9 cellular contexts compared by ENCODE assay signal in the genomic region with DNA sequence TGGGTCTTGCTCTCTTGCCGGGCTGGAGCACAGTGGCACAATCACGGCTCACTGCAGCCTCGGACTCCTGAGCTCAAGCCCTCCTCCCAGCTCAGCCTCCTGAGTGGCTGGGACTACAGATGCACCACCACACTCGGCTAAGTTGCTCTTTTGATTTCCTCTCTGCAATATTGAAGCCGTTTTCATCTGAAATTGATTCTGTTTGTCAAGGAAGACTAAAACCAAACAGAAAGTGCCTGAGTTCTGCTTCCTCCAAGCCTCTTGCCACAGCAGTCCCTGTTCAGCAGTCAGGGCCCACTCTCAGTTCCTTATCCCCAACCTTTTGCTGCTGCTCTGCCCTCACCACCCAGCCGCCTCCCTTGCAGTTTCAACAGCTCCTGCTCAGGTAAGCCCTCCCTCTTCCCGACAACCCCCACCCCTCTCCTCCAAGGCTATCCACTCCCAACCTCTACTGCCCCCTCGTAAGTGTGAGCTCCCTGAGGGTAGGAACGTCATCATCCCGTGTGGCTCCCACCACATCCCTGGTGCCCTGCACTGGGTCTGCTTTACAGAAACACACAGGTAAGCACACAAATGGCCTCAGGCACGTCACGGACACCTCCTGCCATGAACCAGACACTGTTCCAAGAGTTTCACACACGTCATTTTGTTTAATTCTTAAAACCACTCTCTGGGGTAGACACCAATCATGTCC.
DNase-seq lines count a peak whose midpoint lies in the region; ATAC-seq, FAIRE-seq and TF ChIP-seq lines count a peak whose summit lies in the region.
"Had no signal": no experiment of that assay in that cellular context is flagged by ENCODE, and none has a peak within 500 bp of the region (broad histone marks: within the 10 kb centered on the region; RNA-seq: fewer than 3 reads in every experiment).

No MANE protein-coding gene starts in this region.

- H3K36me3 Mint-ChIP-seq in Calu3 (ENCODE audit: insufficient read depth, unreplicated experiment): peaks cover 5% of the 10 kb centered on the region

- SMC1A ChIA-PET in GM12878 (lab: Charles Lee; ENCODE audit: uncharacterized antibody, unreplicated experiment): interaction anchor here (0.6 to 3.6 kb wide), 19 partner anchors 11 to 151 kb away, joined by 3 to 17 read pairs (median 3); no protein-coding TSS in a partner anchor

- ATAC-seq in GM19467 (IDR thresholded peaks at IDR 0.05; ENCODE audit: unreplicated experiment) (peak; percentile 91), HG03196 (IDR thresholded peaks at IDR 0.05; ENCODE audit: unreplicated experiment) (peak; percentile 76), GM12878 (peak; percentile 97)

- in situ Hi-C loops in GM12878 (cut with MboI): no loop called here

- DNase-seq in GM10248 (ENCODE audit: extremely low spot score) (peak; percentile 63), GM12878 (ENCODE audit: low read depth, low spot score) (peak; percentile 66), breast epithelium (ENCODE audit: low spot score in 2 of 2) (no peak), Calu3 (no peak), EL (no peak), cortex of kidney (lab: John Stamatoyannopoulos, UW) (no peak)

- peak overlapping the region; percentile 36 for H3K4me2 ChIP-seq in GM12878 (ENCODE audit: control insufficient read depth, insufficient read depth)

- peaks cover 20% of the 10 kb centered on the region for H3K4me1 Mint-ChIP-seq in Calu3 (ENCODE audit: low read depth, unreplicated experiment)

- H3K36me3 ChIP-seq in GM12878 (ENCODE audit: control insufficient read depth in 2 of 2, insufficient read depth in 2 of 2, low read length in 1 of 2) (no peaks in the 10 kb centered on the region), breast epithelium (no peaks in the 10 kb centered on the region)

- peaks cover 18% of the 10 kb centered on the region for H3K4me1 ChIP-seq in GM12878 (ENCODE audit: control insufficient read depth, insufficient read depth, low read length)
- no peaks in the 10 kb centered on the region for H3K4me1 ChIP-seq in breast epithelium

- no peaks in the 10 kb centered on the region for H4K20me1 ChIP-seq in GM12878 (ENCODE audit: control insufficient read depth, insufficient read depth)

- H3K4me3 ChIP-seq in GM12878 (peak overlapping the region; percentile 46), breast epithelium (no peak overlapping the region)

- H3K27me3 ChIP-seq in GM12878 (replicated peaks in 1 of 2; ENCODE audit: control insufficient read depth in 2 of 2, insufficient read depth in 2 of 2, low read length in 1 of 2) (no peaks in the 10 kb centered on the region), breast epithelium (no peaks in the 10 kb centered on the region)

- CTCF ChIA-PET in GM10248 (lab: Yijun Ruan, JAX): interaction anchor here (0.9 to 1.9 kb wide), 4 partner anchors 10 to 165 kb away, joined by 3 to 6 read pairs (median 4); no protein-coding TSS in a partner anchor
- CTCF ChIA-PET in GM12878 (lab: Yijun Ruan, JAX): interaction anchor here (0.7 to 0.9 kb wide), 4 partner anchors 24 to 76 kb away, joined by 3 to 4 read pairs (median 3); no protein-coding TSS in a partner anchor
- CTCF ChIA-PET in Calu3 (lab: Charles Lee): no interaction called here

- H3K27ac Mint-ChIP-seq in Calu3 (ENCODE audit: unreplicated experiment): no peak overlapping the region
- H3K27ac Mint-ChIP-seq: nephron had no signal

- peak overlapping the region; percentile 55 for H2AFZ ChIP-seq in GM12878 (ENCODE audit: control insufficient read depth, low read depth, low read length)

- TF ChIP-seq RAD21 in GM12878 (IDR thresholded peaks at IDR 0.05; ENCODE audit: insufficient read depth, low read depth, low read length): no peak

- H3K4me3 Mint-ChIP-seq in Calu3 (ENCODE audit: low read depth, unreplicated experiment): no peak overlapping the region
- H3K4me3 Mint-ChIP-seq: nephron had no signal

- 25% methylated on average over 12 of the region's 13 CpGs for WGBS in GM12878 (ENCODE audit: insufficient coverage, insufficient replicate concordance, low lambda C conversion rate, missing lambda C conversion rate)

- POLR2A ChIA-PET in GM10248 (lab: Yijun Ruan, JAX) (no interaction called here), GM12878 (lab: Charles Lee) (interaction anchor here (0.5 to 1.2 kb wide), 3 partner anchors 24 to 434 kb away, joined by 3 to 6 read pairs (median 3); no protein-coding TSS in a partner anchor)

- no peaks in the 10 kb centered on the region for H3K27me3 Mint-ChIP-seq in Calu3 (ENCODE audit: unreplicated experiment)

- FAIRE-seq in GM12878 (lab: Jason Lieb, UNC): peak; percentile 77

- peak; percentile 36 to 61; a peak in 1 of 4 replicates for TF ChIP-seq EP300 in GM12878 (IDR thresholded peaks at IDR 0.05; ENCODE audit: borderline replicate concordance in 1 of 2, control insufficient read depth in 1 of 2, low read depth in 2 of 2, low read length in 2 of 2)

- H3K9ac ChIP-seq in GM12878 (ENCODE audit: control insufficient read depth, insufficient read depth, low read length): no peak overlapping the region

- no TSS peak for BruUV-seq in GM12878 (replicated peaks; lab: Mats Ljungman, UMichigan)
- no TSS peak for BruUV-seq in Calu3 (replicated peaks; lab: Mats Ljungman, UMichigan)

- RAD21 ChIA-PET in GM12878 (lab: Charles Lee; ENCODE audit: unreplicated experiment): interaction anchor here (0.7 to 1.5 kb wide), 10 partner anchors 20 to 215 kb away, joined by 3 to 4 read pairs (median 4); no protein-coding TSS in a partner anchor

- H3K9me3 ChIP-seq in GM12878 (replicated peaks; ENCODE audit: control insufficient read depth, insufficient read depth, low read length): no peaks in the 10 kb centered on the region; the same call in 2 of the 3 replicates
- H3K9me3 ChIP-seq in breast epithelium: no peaks in the 10 kb centered on the region

- intact Hi-C loops in GM12878 (cut with micrococcal nuclease; ENCODE audit: unreplicated experiment): no loop called here
- intact Hi-C loops in breast epithelium (cut with DNase I; ENCODE audit: low total_unique reads): no loop called here
- intact Hi-C loops in Calu3 (cut with micrococcal nuclease; ENCODE audit: unreplicated experiment): no loop called here

- TF ChIP-seq CTCF in GM10248 (IDR thresholded peaks at IDR 0.05; ENCODE audit: control extremely low read depth, extremely low read depth, low read depth, missing control alignments): no peak
- TF ChIP-seq CTCF in GM12878 (IDR thresholded peaks at IDR 0.05 in 2 of 3, conservative IDR thresholded peaks at IDR 0.05 in 1 of 3; ENCODE audit: control insufficient read depth in 2 of 3, extremely low read depth in 1 of 3, insufficient read depth in 1 of 3, low read depth in 3 of 3, low read length in 3 of 3): no peak
- TF ChIP-seq CTCF in breast epithelium (IDR thresholded peaks at IDR 0.05): no peak
- no peak for TF ChIP-seq CTCF in Calu3 (IDR thresholded peaks at IDR 0.05; ENCODE audit: unreplicated experiment)

- peaks cover 4% of the 10 kb centered on the region for H3K9me3 Mint-ChIP-seq in Calu3 (ENCODE audit: low read depth, unreplicated experiment)

- no peaks in the 10 kb centered on the region for H3K79me2 ChIP-seq in GM12878 (ENCODE audit: control insufficient read depth, insufficient read depth, low read length)

- H3K27ac ChIP-seq in GM12878 (ENCODE audit: control insufficient read depth, insufficient read depth): peak overlapping the region; percentile 35; the same call in 1 of the 2 replicates
- no peak overlapping the region for H3K27ac ChIP-seq in breast epithelium

- TF ChIP-seq POLR2A in GM12878 (IDR thresholded peaks at IDR 0.05; ENCODE audit: low read depth, low read length): no peak
- no peak for TF ChIP-seq POLR2A in breast epithelium (IDR thresholded peaks at IDR 0.05)

TF ChIP-seq in GM12878, 131 proteins besides CTCF, POLR2A, EP300 and RAD21 (continues in another document):
- TF ChIP-seq PAX5 (IDR thresholded peaks at IDR 0.05; ENCODE audit: borderline replicate concordance, low read depth, low read length) (0 out of 2 replicates have a peak, but pooled peaks have one; percentile 28), MAX (IDR thresholded peaks at IDR 0.05; ENCODE audit: low read depth, low read length) (no peak), DPF2 (IDR thresholded peaks at IDR 0.05) (peak; percentile 83), BACH1 (IDR thresholded peaks at IDR 0.05; ENCODE audit: borderline replicate concordance) (no peak; the same call in 1 of the 2 replicates), SP1 (IDR thresholded peaks at IDR 0.05; ENCODE audit: low read depth, low read length) (no peak), RUNX3 (IDR thresholded peaks at IDR 0.05; ENCODE audit: low read length) (peak; percentile 66), SPI1 (IDR thresholded peaks at IDR 0.05; ENCODE audit: borderline replicate concordance, insufficient read depth, low read depth, low read length) (peak; percentile 90), BCL11A (IDR thresholded peaks at IDR 0.05; ENCODE audit: low read depth, low read length) (0 out of 2 replicates have a peak, but pooled peaks have one; percentile 42), ETV6 (conservative IDR thresholded peaks at IDR 0.05 in 1 of 2, IDR thresholded peaks at IDR 0.05 in 1 of 2; ENCODE audit: borderline replicate concordance in 1 of 2, low read depth in 1 of 2) (0 out of 4 replicates have a peak, but pooled peaks of 1 of the 2 experiments have one; percentile 13), MTA2 (IDR thresholded peaks at IDR 0.05; ENCODE audit: low read depth) (peak; percentile 46), FOXK2 (IDR thresholded peaks at IDR 0.05) (no peak), IKZF2 (IDR thresholded peaks at IDR 0.05) (peak; percentile 80 to 84), GATAD2B (conservative IDR thresholded peaks at IDR 0.05; ENCODE audit: low read depth) (0 out of 2 replicates have a peak, but pooled peaks have one; percentile 35), IKZF1 (conservative IDR thresholded peaks at IDR 0.05) (peak; percentile 79), NBN (IDR thresholded peaks at IDR 0.05) (peak; percentile 79), EED (IDR thresholded peaks at IDR 0.05; ENCODE audit: low read depth) (peak; percentile 87), STAT1 (conservative IDR thresholded peaks at IDR 0.05) (no peak)

Comparison
In these comparisons a context has a peak if more than half of its experiments do, and no peak if none do; other contexts are left out.
1. DNase-seq: peak in GM10248 (single experiment) and GM12878 (single experiment); none in breast epithelium (0 of 2), Calu3 (single experiment), EL (single experiment) and cortex of kidney (single experiment).
2. Peak in every context shown above with its lines, with median percentiles within 50 percentile points of each other: ATAC-seq.